Comparison of ENCODE assay signal across 22 cellular contexts in the genomic region with DNA sequence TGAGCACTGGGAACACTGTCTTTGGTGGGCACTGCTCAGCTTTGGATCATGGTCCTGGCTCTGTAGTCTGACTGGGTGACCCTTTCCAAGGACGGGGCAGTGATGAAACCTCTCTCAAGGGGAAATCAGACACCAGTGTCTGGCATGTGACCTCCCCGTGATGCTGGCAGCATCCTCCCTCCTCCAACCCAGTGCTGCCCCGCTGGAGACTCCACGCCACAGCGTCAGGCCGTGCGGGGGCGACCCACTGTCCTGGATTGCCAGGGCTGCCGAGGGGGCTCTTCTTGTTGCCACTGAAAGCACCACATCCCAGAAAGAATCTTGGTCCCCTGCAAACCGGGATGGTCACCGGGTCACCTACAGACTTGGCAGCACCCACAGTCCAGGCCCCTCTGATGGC.
"Had no signal": no experiment of that assay in that cellular context is flagged by ENCODE, and none has a peak within 500 bp of the region (broad histone marks: within the 10 kb centered on the region; RNA-seq: fewer than 3 reads in every experiment).

No MANE protein-coding gene starts in this region.

- H3K4me3 Mint-ChIP-seq: endodermal cell; naive thymus-derived CD4-positive, alpha-beta T cell; nephron progenitor cell; stimulated activated naive B cell treated with anti-CD40 and anti-IgM and Interleukin-4, amounts not matched to agents 10 μg/mL and 1 μg/mL and 100 μg/mL, for 72 hours; stimulated activated naive CD8-positive, alpha-beta T cell treated with anti-CD3 and anti-CD28 coated beads, Interleukin-15, amount 100 ng/mL, for 72 hours had no signal

- H3K27me3 ChIP-seq: foreskin keratinocyte, sigmoid colon, testis, transverse colon had no signal

- ATAC-seq: foreskin keratinocyte; left lung; naive thymus-derived CD4-positive, alpha-beta T cell; stimulated activated naive CD8-positive, alpha-beta T cell treated with anti-CD3 and anti-CD28 coated beads, Interleukin-15, amount 100 ng/mL, for 72 hours had no signal

- H3K36me3 ChIP-seq: left lung, neutrophil, sigmoid colon, transverse colon had no signal

- DNase-seq: cerebellar nuclear complex; effector CD4-positive, alpha-beta T cell; endodermal cell; erythroblast; foreskin keratinocyte; hippocampal formation; mesendoderm; naive thymus-derived CD4-positive, alpha-beta T cell; nephron progenitor cell; psoas muscle; retina; sigmoid colon; stimulated activated CD4-positive, alpha-beta T cell treated with anti-CD3 and anti-CD28 coated beads, Interleukin-2, amount 100 ng/mL, for 24 hours; stimulated activated CD4-positive, alpha-beta T cell treated with anti-CD3 and anti-CD28 coated beads, Interleukin-4, amount 100 ng/mL, for 4 hours; stimulated activated naive B cell treated with anti-CD40 and anti-IgM and Interleukin-4, amounts not matched to agents 10 μg/mL and 1 μg/mL and 100 μg/mL, for 72 hours; stimulated activated naive CD8-positive, alpha-beta T cell treated with anti-CD3 and anti-CD28 coated beads, Interleukin-15, amount 100 ng/mL, for 72 hours; testis; transverse colon had no signal

- H3K4me1 ChIP-seq: foreskin keratinocyte, testis had no signal

- H3K9me3 ChIP-seq: left lung, neutrophil, psoas muscle, sigmoid colon, testis, transverse colon had no signal

- H3K27ac ChIP-seq: foreskin keratinocyte, left lung, neutrophil, psoas muscle, sigmoid colon, skin epidermis, testis, transverse colon had no signal

- H3K36me3 Mint-ChIP-seq: naive thymus-derived CD4-positive, alpha-beta T cell; stimulated activated naive B cell treated with anti-CD40 and anti-IgM and Interleukin-4, amounts not matched to agents 10 μg/mL and 1 μg/mL and 100 μg/mL, for 72 hours had no signal

- H3K9me3 Mint-ChIP-seq: endodermal cell; nephron progenitor cell; stimulated activated naive B cell treated with anti-CD40 and anti-IgM and Interleukin-4, amounts not matched to agents 10 μg/mL and 1 μg/mL and 100 μg/mL, for 72 hours; stimulated activated naive CD8-positive, alpha-beta T cell treated with anti-CD3 and anti-CD28 coated beads, Interleukin-15, amount 100 ng/mL, for 72 hours had no signal

- H3K4me3 ChIP-seq: left lung, lung, psoas muscle, sigmoid colon, skin epidermis, testis, transverse colon had no signal

- H3K27ac Mint-ChIP-seq: endodermal cell; nephron progenitor cell; stimulated activated naive B cell treated with anti-CD40 and anti-IgM and Interleukin-4, amounts not matched to agents 10 μg/mL and 1 μg/mL and 100 μg/mL, for 72 hours; stimulated activated naive CD8-positive, alpha-beta T cell treated with anti-CD3 and anti-CD28 coated beads, Interleukin-15, amount 100 ng/mL, for 72 hours had no signal
